1 cellular context compared by ENCODE assay signal in the genomic region with DNA sequence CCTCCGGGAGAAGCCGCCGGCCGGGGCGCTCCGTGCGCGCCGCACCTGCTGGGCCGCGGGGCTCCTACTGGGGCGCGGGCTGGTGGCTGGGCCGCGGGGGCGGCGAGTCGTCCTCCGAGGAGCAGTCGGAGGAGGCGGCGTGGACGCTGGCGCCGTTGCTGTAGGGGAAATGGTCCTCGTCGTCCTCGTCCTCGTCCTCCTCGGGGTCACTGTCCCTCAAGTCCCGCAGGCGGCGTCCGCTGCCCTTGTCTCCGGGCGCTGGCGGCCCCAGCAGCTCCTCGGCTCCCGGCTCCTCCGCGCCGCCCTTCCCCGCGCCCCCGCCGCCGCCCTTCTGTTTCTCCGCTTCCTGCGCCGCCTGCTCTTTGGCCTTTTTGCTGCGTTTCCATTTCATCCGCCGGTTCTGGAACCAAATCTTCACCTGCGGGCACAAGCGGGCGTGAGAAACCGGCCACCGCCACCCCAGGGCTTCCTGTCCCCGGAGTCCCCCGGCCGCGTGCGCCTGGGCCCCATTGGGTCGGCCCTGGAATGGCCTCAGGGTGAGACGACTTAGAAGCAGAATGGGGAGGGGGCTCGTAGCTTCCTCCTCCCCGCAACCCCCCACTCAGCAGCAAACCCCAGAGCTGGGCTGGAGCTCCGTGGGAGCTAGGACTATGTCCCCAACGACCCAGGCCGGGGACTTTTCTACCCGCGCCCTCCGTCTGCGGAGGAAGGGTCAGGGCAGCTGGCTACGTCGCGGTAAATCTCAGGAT.
TF ChIP-seq lines count a peak whose summit lies in the region.

No MANE protein-coding gene starts in this region.

TF ChIP-seq in H1, 55 proteins besides CTCF, POLR2A, EP300 and RAD21:
- TF ChIP-seq RFX5 (IDR thresholded peaks at IDR 0.05; ENCODE audit: borderline replicate concordance, low read depth, low read length) (no peak), KDM5A (IDR thresholded peaks at IDR 0.05; ENCODE audit: low read length) (no peak), CHD2 (IDR thresholded peaks at IDR 0.05; ENCODE audit: low read length) (no peak), TCF12 (IDR thresholded peaks at IDR 0.05; ENCODE audit: low read depth, low read length) (no peak), EZH2 (IDR thresholded peaks at IDR 0.05; ENCODE audit: low read depth, low read length, severe bottlenecking) (peak; percentile 100), MAFK (IDR thresholded peaks at IDR 0.05; ENCODE audit: low read depth, low read length) (no peak), FOSL1 (IDR thresholded peaks at IDR 0.05; ENCODE audit: insufficient read depth, low read depth, low read length) (no peak), ZNF274 (IDR thresholded peaks at IDR 0.05; ENCODE audit: borderline replicate concordance, extremely low read depth, low read length) (no peak), RNF2 (IDR thresholded peaks at IDR 0.05; ENCODE audit: borderline replicate concordance, low read depth, low read length, missing control alignments, poor library complexity, severe bottlenecking) (peak; percentile 87), SAP30 (IDR thresholded peaks at IDR 0.05; ENCODE audit: insufficient read depth, insufficient replicate concordance, low read length) (no peak), CBX8 (IDR thresholded peaks at IDR 0.05; ENCODE audit: borderline replicate concordance, low read depth, low read length) (peak; percentile 88), BACH1 (IDR thresholded peaks at IDR 0.05; ENCODE audit: low read length) (no peak), POU5F1 (IDR thresholded peaks at IDR 0.05; ENCODE audit: low read depth, low read length) (no peak), RXRA (IDR thresholded peaks at IDR 0.05; ENCODE audit: insufficient read depth, low read depth, low read length) (no peak), SUZ12 (IDR thresholded peaks at IDR 0.05; ENCODE audit: low read length) (peak; percentile 99), POLR2AphosphoS5 (IDR thresholded peaks at IDR 0.05; ENCODE audit: low read depth, low read length) (no peak), PHF8 (conservative IDR thresholded peaks at IDR 0.05; ENCODE audit: low read depth, low read length) (no peak), NANOG (IDR thresholded peaks at IDR 0.05; ENCODE audit: insufficient read depth, low read depth, low read length, poor library complexity, severe bottlenecking) (no peak), SRF (IDR thresholded peaks at IDR 0.05; ENCODE audit: low read depth, low read length) (no peak), GTF2F1 (IDR thresholded peaks at IDR 0.05; ENCODE audit: borderline replicate concordance, low read depth, low read length) (no peak), GABPA (IDR thresholded peaks at IDR 0.05; ENCODE audit: borderline replicate concordance, insufficient read depth, low read length) (no peak)
- TF ChIP-seq, protein P1, sequence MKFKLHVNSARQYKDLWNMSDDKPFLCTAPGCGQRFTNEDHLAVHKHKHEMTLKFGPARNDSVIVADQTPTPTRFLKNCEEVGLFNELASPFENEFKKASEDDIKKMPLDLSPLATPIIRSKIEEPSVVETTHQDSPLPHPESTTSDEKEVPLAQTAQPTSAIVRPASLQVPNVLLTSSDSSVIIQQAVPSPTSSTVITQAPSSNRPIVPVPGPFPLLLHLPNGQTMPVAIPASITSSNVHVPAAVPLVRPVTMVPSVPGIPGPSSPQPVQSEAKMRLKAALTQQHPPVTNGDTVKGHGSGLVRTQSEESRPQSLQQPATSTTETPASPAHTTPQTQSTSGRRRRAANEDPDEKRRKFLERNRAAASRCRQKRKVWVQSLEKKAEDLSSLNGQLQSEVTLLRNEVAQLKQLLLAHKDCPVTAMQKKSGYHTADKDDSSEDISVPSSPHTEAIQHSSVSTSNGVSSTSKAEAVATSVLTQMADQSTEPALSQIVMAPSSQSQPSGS (IDR thresholded peaks at IDR 0.05; ENCODE audit: low read length), result no peak
- TF ChIP-seq, protein P2, sequence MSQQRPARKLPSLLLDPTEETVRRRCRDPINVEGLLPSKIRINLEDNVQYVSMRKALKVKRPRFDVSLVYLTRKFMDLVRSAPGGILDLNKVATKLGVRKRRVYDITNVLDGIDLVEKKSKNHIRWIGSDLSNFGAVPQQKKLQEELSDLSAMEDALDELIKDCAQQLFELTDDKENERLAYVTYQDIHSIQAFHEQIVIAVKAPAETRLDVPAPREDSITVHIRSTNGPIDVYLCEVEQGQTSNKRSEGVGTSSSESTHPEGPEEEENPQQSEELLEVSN (IDR thresholded peaks at IDR 0.05), result no peak
- TF ChIP-seq, protein P3, sequence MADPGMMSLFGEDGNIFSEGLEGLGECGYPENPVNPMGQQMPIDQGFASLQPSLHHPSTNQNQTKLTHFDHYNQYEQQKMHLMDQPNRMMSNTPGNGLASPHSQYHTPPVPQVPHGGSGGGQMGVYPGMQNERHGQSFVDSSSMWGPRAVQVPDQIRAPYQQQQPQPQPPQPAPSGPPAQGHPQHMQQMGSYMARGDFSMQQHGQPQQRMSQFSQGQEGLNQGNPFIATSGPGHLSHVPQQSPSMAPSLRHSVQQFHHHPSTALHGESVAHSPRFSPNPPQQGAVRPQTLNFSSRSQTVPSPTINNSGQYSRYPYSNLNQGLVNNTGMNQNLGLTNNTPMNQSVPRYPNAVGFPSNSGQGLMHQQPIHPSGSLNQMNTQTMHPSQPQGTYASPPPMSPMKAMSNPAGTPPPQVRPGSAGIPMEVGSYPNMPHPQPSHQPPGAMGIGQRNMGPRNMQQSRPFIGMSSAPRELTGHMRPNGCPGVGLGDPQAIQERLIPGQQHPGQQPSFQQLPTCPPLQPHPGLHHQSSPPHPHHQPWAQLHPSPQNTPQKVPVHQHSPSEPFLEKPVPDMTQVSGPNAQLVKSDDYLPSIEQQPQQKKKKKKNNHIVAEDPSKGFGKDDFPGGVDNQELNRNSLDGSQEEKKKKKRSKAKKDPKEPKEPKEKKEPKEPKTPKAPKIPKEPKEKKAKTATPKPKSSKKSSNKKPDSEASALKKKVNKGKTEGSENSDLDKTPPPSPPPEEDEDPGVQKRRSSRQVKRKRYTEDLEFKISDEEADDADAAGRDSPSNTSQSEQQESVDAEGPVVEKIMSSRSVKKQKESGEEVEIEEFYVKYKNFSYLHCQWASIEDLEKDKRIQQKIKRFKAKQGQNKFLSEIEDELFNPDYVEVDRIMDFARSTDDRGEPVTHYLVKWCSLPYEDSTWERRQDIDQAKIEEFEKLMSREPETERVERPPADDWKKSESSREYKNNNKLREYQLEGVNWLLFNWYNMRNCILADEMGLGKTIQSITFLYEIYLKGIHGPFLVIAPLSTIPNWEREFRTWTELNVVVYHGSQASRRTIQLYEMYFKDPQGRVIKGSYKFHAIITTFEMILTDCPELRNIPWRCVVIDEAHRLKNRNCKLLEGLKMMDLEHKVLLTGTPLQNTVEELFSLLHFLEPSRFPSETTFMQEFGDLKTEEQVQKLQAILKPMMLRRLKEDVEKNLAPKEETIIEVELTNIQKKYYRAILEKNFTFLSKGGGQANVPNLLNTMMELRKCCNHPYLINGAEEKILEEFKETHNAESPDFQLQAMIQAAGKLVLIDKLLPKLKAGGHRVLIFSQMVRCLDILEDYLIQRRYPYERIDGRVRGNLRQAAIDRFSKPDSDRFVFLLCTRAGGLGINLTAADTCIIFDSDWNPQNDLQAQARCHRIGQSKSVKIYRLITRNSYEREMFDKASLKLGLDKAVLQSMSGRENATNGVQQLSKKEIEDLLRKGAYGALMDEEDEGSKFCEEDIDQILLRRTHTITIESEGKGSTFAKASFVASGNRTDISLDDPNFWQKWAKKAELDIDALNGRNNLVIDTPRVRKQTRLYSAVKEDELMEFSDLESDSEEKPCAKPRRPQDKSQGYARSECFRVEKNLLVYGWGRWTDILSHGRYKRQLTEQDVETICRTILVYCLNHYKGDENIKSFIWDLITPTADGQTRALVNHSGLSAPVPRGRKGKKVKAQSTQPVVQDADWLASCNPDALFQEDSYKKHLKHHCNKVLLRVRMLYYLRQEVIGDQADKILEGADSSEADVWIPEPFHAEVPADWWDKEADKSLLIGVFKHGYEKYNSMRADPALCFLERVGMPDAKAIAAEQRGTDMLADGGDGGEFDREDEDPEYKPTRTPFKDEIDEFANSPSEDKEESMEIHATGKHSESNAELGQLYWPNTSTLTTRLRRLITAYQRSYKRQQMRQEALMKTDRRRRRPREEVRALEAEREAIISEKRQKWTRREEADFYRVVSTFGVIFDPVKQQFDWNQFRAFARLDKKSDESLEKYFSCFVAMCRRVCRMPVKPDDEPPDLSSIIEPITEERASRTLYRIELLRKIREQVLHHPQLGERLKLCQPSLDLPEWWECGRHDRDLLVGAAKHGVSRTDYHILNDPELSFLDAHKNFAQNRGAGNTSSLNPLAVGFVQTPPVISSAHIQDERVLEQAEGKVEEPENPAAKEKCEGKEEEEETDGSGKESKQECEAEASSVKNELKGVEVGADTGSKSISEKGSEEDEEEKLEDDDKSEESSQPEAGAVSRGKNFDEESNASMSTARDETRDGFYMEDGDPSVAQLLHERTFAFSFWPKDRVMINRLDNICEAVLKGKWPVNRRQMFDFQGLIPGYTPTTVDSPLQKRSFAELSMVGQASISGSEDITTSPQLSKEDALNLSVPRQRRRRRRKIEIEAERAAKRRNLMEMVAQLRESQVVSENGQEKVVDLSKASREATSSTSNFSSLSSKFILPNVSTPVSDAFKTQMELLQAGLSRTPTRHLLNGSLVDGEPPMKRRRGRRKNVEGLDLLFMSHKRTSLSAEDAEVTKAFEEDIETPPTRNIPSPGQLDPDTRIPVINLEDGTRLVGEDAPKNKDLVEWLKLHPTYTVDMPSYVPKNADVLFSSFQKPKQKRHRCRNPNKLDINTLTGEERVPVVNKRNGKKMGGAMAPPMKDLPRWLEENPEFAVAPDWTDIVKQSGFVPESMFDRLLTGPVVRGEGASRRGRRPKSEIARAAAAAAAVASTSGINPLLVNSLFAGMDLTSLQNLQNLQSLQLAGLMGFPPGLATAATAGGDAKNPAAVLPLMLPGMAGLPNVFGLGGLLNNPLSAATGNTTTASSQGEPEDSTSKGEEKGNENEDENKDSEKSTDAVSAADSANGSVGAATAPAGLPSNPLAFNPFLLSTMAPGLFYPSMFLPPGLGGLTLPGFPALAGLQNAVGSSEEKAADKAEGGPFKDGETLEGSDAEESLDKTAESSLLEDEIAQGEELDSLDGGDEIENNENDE (IDR thresholded peaks at IDR 0.05; ENCODE audit: insufficient replicate concordance, low read length), result no peak
- TF ChIP-seq, protein P4, sequence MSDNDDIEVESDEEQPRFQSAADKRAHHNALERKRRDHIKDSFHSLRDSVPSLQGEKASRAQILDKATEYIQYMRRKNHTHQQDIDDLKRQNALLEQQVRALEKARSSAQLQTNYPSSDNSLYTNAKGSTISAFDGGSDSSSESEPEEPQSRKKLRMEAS (IDR thresholded peaks at IDR 0.05), result no peak
